ENCODE assay signal across 1 cellular context in the genomic region with DNA sequence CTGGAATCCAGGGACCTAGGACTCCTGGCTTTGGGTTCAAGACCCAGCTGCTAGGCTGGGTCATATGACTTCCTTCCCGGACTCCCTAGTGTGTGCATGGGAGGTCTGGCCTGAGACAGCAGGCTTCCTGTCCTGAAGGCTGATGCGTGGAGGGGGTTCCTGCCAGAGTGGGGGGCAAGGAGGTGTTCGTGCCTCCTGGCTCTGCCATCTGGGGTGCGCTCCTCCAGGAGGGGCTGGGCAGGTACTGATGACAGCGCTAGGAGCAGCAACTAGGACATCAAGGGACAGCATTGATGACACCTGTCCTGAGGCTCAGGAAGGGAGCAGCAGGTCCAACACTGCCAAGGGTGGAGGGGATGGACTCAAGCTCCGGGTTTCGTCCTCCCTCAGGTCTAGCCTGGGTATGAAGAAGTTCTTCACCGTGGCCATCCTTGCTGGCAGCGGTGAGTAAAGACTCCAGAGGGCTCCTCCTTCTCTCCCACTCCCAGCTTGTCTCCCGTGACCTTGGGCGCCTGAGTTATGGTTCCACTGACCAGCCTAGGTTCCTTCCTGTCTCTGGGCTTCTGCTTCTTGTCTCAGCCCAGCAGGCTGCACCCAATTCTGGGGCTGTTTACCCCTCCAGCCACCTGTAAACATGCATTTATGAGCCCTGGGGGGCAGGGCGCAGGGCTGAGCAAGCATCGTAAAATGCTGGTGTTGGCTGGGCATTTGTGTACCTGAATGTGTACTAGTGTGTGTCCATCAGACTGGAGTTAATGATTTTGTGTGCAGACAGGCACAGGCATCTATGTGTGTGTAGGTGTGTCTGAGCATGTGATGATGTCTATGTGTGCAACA.
TF ChIP-seq lines count a peak whose summit lies in the region.

No MANE protein-coding gene starts in this region.

TF ChIP-seq in H1, 55 proteins besides CTCF, POLR2A, EP300 and RAD21:
- TF ChIP-seq SP4 (IDR thresholded peaks at IDR 0.05; ENCODE audit: low read length), result no peak
- no peak for TF ChIP-seq SP1 (IDR thresholded peaks at IDR 0.05; ENCODE audit: low read depth, low read length)
- no peak for TF ChIP-seq SIN3A (conservative IDR thresholded peaks at IDR 0.05 in 1 of 2, IDR thresholded peaks at IDR 0.05 in 1 of 2; ENCODE audit: low read depth in 1 of 2, low read length in 2 of 2)
- no peak for TF ChIP-seq CBX5 (IDR thresholded peaks at IDR 0.05; ENCODE audit: low read depth, low read length)
- no peak for TF ChIP-seq POLR2AphosphoS5 (IDR thresholded peaks at IDR 0.05; ENCODE audit: low read depth, low read length)
